Comparison of ENCODE assay signal across 16 cellular contexts in the genomic region with DNA sequence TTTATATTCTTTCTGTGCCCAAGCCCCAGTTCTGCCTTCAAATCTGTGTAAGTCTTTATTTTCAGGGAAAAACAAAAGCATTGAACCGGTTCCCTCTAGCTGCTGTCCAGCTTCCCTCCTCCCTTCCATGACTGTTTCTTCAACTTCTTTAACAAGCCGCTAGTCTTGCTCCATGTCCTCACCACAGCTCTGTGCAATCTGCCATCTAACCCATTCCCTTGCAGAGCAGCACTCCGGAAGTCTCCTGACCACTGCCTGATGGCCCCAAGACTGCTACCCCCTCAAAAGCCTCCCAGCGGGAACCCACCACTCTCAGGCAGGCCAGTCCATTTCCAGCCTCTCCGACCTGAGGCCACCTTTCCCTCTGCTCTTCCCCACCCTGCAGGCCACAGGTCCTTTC. TPM values are rescaled to one million over a fixed set of nuclear protein-coding genes. Genes with fewer than 3 reads are reported as not detected.
DNase-seq lines count a peak whose midpoint lies in the region; ATAC-seq and TF ChIP-seq lines count a peak whose summit lies in the region.
"Had no signal": no experiment of that assay in that cellular context is flagged by ENCODE, and none has a peak within 500 bp of the region (broad histone marks: within the 10 kb centered on the region; RNA-seq: fewer than 3 reads in every experiment).

No MANE protein-coding gene starts in this region.

- H2BK5ac ChIP-seq in H9 (ENCODE audit: insufficient read length, low read length), result no peak overlapping the region

- H3K27me3 Mint-ChIP-seq in H9 (ENCODE audit: low read depth) (no peaks in the 10 kb centered on the region), memory B cell (no peaks in the 10 kb centered on the region)

- no peak overlapping the region for H4K91ac ChIP-seq in H9 (ENCODE audit: insufficient read length, low read depth, low read length)

- H3K14ac ChIP-seq in H9 (ENCODE audit: insufficient read depth, low read length), result no peak overlapping the region

- no peak overlapping the region for H3K4ac ChIP-seq in H9 (ENCODE audit: low read depth, low read length)

- H3K56ac ChIP-seq in H9 (ENCODE audit: insufficient read length, low read depth, low read length), result no peak overlapping the region

- no peak overlapping the region for H2AK5ac ChIP-seq in H9 (ENCODE audit: insufficient read length, low read length)

- peaks cover under 1% of the 10 kb centered on the region for H4K20me1 ChIP-seq in H9 (ENCODE audit: control insufficient read depth, insufficient read depth, insufficient read length)

- no peaks in the 10 kb centered on the region for H3K4me1 Mint-ChIP-seq in H9
- H3K4me1 Mint-ChIP-seq in memory B cell, result peaks cover 4% of the 10 kb centered on the region

- H3K4me3 Mint-ChIP-seq in H9 (no peak overlapping the region), memory B cell (no peak overlapping the region)

- H3K23me2 ChIP-seq in H9 (ENCODE audit: insufficient read length, low read depth, low read length, poor library complexity, severe bottlenecking), result no peaks in the 10 kb centered on the region

- no peak overlapping the region for H3K23ac ChIP-seq in H9 (ENCODE audit: insufficient read length, low read depth, low read length)

- ATAC-seq in memory B cell (ENCODE audit: low read depth) (no peak), HG03521 (IDR thresholded peaks at IDR 0.05; ENCODE audit: unreplicated experiment) (no peak), HG02610 (IDR thresholded peaks at IDR 0.05; ENCODE audit: unreplicated experiment) (no peak), GM19023 (IDR thresholded peaks at IDR 0.05; ENCODE audit: unreplicated experiment) (no peak)
- ATAC-seq: GM12878, K562 had no signal

- H2BK120ac ChIP-seq in H9 (ENCODE audit: low read depth, low read length, poor library complexity, severe bottlenecking), result no peak overlapping the region

- H3K27ac ChIP-seq in H9 (ENCODE audit: insufficient read length, low read depth, low read length), result no peak overlapping the region
- H3K27ac ChIP-seq: body of pancreas had no signal

- no peak overlapping the region for H3K18ac ChIP-seq in H9 (ENCODE audit: insufficient read length, low read depth, low read length)

- WGBS in H9 (ENCODE audit: extremely low coverage, insufficient read length, low lambda C conversion rate), result no CpG with 5 or more reads among the region's 5 CpGs

- peaks cover 21 to 73% (median 64%) of the 10 kb centered on the region in 3 experiments; a peak in 6 of 7 replicates for H3K36me3 Mint-ChIP-seq in H9 (ENCODE audit: insufficient read depth in 1 of 3, low read depth in 3 of 3)
- H3K36me3 Mint-ChIP-seq in memory B cell, result peaks cover 29% of the 10 kb centered on the region

- no peak overlapping the region for H2BK15ac ChIP-seq in H9 (ENCODE audit: low read depth, low read length)

- H3K4me1 ChIP-seq in H9 (ENCODE audit: insufficient read depth, low read length), result no peaks in the 10 kb centered on the region

- no peak overlapping the region for H3K4me2 ChIP-seq in H9 (ENCODE audit: insufficient read depth, insufficient read length, low read length)

- no peak overlapping the region for H3K9ac ChIP-seq in H9 (ENCODE audit: extremely low read depth, insufficient read length, low read length)

- H3K27me3 ChIP-seq in H9 (ENCODE audit: insufficient read depth, low read length), result no peaks in the 10 kb centered on the region
- H3K27me3 ChIP-seq: body of pancreas had no signal

- TF ChIP-seq CTCF in AG10803 (conservative IDR thresholded peaks at IDR 0.05; ENCODE audit: low read length), result no peak
- no peak for TF ChIP-seq CTCF in H9 (conservative IDR thresholded peaks at IDR 0.05)

- H3K79me1 ChIP-seq in H9 (ENCODE audit: insufficient read depth, low read depth, low read length, poor library complexity, severe bottlenecking), result no peaks in the 10 kb centered on the region

- H3K4me3 ChIP-seq in AG10803 (ENCODE audit: low read length), result no peak overlapping the region
- H3K4me3 ChIP-seq: body of pancreas, GM12878, K562, prostate gland had no signal

- H3K27ac Mint-ChIP-seq in H9 (peak overlapping the region in 2 of 3 experiments; percentile 22 to 75; a peak in 6 of 7 replicates), memory B cell (peak overlapping the region; percentile 16)

- DNase-seq in AG10803 (ENCODE audit: low read depth) (peak; percentile 65), H9 (no peak), astrocyte of the hippocampus (ENCODE audit: low read depth, low spot score) (peak; percentile 51), memory B cell (ENCODE audit: low spot score in 2 of 2) (no peak), NCI-H1436 treated with DMSO at 0.1 percent for 48 hours (lab: John Stamatoyannopoulos, UW) (no peak)
- DNase-seq: activated CD4-positive, alpha-beta T cell treated with anti-CD3 and anti-CD28 coated beads, Interleukin-2, amount 50 U/mL, for 1 hour; kidney glomerular epithelial cell; NCI-H187; NCI-H524 treated with DMSO at 0.1 percent for 48 hours had no signal

- H2AFZ ChIP-seq in H9 (ENCODE audit: low read length), result no peak overlapping the region

- no peak overlapping the region for H3T11ph ChIP-seq in H9 (ENCODE audit: low read length)

- H2BK20ac ChIP-seq in H9 (ENCODE audit: low read depth, low read length, poor library complexity, severe bottlenecking), result no peak overlapping the region

- H3K79me2 ChIP-seq in H9 (ENCODE audit: insufficient read depth, low read length), result no peaks in the 10 kb centered on the region; the same call in 1 of the 2 replicates

- H4K5ac ChIP-seq in H9 (ENCODE audit: insufficient read length, low read depth, low read length), result no peak overlapping the region

- H3K9me3 Mint-ChIP-seq in H9 (no peaks in the 10 kb centered on the region), memory B cell (no peaks in the 10 kb centered on the region)

- no peaks in the 10 kb centered on the region for H3K9me3 ChIP-seq in H9 (ENCODE audit: control insufficient read depth, low read depth, low read length)
- H3K9me3 ChIP-seq: body of pancreas, prostate gland had no signal

- no peak overlapping the region for H2BK12ac ChIP-seq in H9 (ENCODE audit: insufficient read length, low read depth, low read length)

- no peak overlapping the region for H4K8ac ChIP-seq in H9 (replicated peaks; ENCODE audit: insufficient read length, low read depth, low read length)

RNA-seq across cellular contexts. Expression of gene EMC8, which starts 16.9 kb away (rescaled TPM):
- 52.3 and 59.5 TPM in 2 replicates for total RNA-seq in H9 (2021)

RNA-seq across cellular contexts. Expression of gene COX4I1, which starts 17.0 kb away (rescaled TPM):
- total RNA-seq in H9 (2021), result 506 and 520 TPM in 2 replicates

RNA-seq across cellular contexts. Expression of gene C16orf74, which starts 31.6 kb away (rescaled TPM):
- total RNA-seq in H9 (2021), result 4.9 and 5.6 TPM in 2 replicates
- total RNA-seq: K562 had no signal

Comparison
In these comparisons a context has a peak if more than half of its experiments do, and no peak if none do; other contexts are left out.
1. DNase-seq: peak in AG10803 (single experiment) and astrocyte of the hippocampus (single experiment); none in H9 (single experiment), memory B cell (0 of 2) and NCI-H1436 treated with DMSO at 0.1 percent for 48 hours (single experiment).